Comparison of ENCODE assay signal across 9 cellular contexts in the genomic region with DNA sequence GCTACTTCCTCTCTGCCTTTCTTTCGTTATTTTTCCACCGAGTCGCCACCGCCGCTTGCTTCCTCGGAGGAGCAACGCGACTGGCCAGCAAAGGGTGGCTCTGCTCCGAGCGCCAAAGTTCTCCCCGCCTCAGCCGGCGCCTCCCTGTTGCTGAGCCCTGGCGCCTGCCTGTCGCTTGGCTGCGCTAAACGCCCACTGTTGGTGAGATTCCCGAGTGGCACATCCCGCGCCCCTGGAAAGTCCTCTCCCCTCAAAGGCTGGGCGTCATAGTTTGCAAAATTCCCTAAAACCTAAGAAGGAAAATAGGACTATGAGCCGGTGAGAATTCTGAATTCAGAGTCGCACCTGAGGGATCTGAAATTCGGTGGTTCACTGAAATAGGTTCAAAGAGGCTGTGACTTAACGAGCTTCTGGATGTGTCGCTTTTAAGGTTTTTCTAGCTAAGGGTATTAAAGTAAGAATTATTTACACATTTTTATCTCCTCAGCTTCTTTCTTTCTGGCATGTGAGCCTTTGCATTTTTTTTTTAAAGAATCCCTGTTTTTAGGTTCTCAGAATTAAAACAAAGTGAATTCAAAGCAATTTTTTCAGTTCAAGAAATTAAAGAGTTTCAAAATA. TPM values are rescaled to one million over a fixed set of nuclear protein-coding genes. Genes with fewer than 3 reads are reported as not detected.
DNase-seq lines count a peak whose midpoint lies in the region; ATAC-seq, FAIRE-seq and TF ChIP-seq lines count a peak whose summit lies in the region.
"Had no signal": no experiment of that assay in that cellular context is flagged by ENCODE, and none has a peak within 500 bp of the region (broad histone marks: within the 10 kb centered on the region; RNA-seq: fewer than 3 reads in every experiment).

A gene (minus strand): TSS at position 82 of the 618 bp plus-strand sequence. CDS start 668 bp downstream, outside the sequence.

- H3K9me1 ChIP-seq in K562 (ENCODE audit: control insufficient read depth, insufficient read depth, low read length) = no peaks in the 10 kb centered on the region

- H3K9me3 ChIP-seq in BE2C = no peaks in the 10 kb centered on the region
- H3K9me3 ChIP-seq in K562 (replicated peaks; ENCODE audit: control insufficient read depth, insufficient read depth, low read depth, low read length) = no peaks in the 10 kb centered on the region
- H3K9me3 ChIP-seq in lower lobe of right lung = no peaks in the 10 kb centered on the region
- H3K9me3 ChIP-seq in upper lobe of left lung = no peaks in the 10 kb centered on the region

- H2AFZ ChIP-seq in K562 (ENCODE audit: low read depth, low read length) = no peak within 1 kb of the TSS

- in situ Hi-C loops in K562 (cut with MboI) = no loop called here

- H3K9ac ChIP-seq in K562 (ENCODE audit: insufficient read depth in 1 of 2, low read depth in 2 of 2, low read length in 2 of 2) = no peak within 1 kb of the TSS

- no peaks in the 10 kb centered on the region for H4K20me1 ChIP-seq in K562 (replicated peaks; ENCODE audit: control insufficient read depth, insufficient read depth, low read length)

- intact Hi-C loops in K562 (cut with micrococcal nuclease) (no loop called here), lower lobe of right lung (cut with DNase I) (no loop called here)

- peak; percentile 33 for DNase-seq in BE2C
- DNase-seq in NCI-H1092 (lab: John Stamatoyannopoulos, UW) = peak; percentile 51
- peak in 3 of 4 experiments; percentile 7 to 13 (median 10) for DNase-seq in K562 (ENCODE audit: extremely low read depth in 1 of 4, low spot score in 3 of 4)
- DNase-seq in lower lobe of right lung = peak; percentile 37
- DNase-seq in upper lobe of left lung = peak in 1 of 2 donors; percentile 60

- peaks cover 50% of the 10 kb centered on the region for H3K27me3 ChIP-seq in BE2C
- H3K27me3 ChIP-seq in K562 (ENCODE audit: control insufficient read depth in 2 of 2, insufficient read depth in 2 of 2, low read length in 2 of 2) = peaks cover 2 to 23% of the 10 kb centered on the region in 2 experiments; a peak in 2 of 5 replicates
- peaks cover 50% of the 10 kb centered on the region for H3K27me3 ChIP-seq in lower lobe of right lung (ENCODE audit: low read depth)
- H3K27me3 ChIP-seq in upper lobe of left lung = peaks cover 0 to 19% (median 9%) of the 10 kb centered on the region in 4 donors

- H3K4me3 ChIP-seq in BE2C (ENCODE audit: low read depth, low read length) (peak within 1 kb of the TSS; percentile 35), K562 (no peak within 1 kb of the TSS), lower lobe of right lung (peak within 1 kb of the TSS; percentile 43), upper lobe of left lung (peak within 1 kb of the TSS in 3 of 4 donors; percentile 22 to 39 (median 23))
- H3K4me3 ChIP-seq: GM12878 had no signal

- peak; percentile 12; the same call in 1 of the 2 replicates for TF ChIP-seq CTCF in BE2C (IDR thresholded peaks at IDR 0.05; ENCODE audit: low read depth, low read length)
- TF ChIP-seq CTCF in K562 (IDR thresholded peaks at IDR 0.05 in 2 of 3, conservative IDR thresholded peaks at IDR 0.05 in 1 of 3; ENCODE audit: insufficient read depth in 2 of 3, low read depth in 1 of 3, low read length in 3 of 3) = peak; percentile 31 to 43 (median 35); a peak in 5 of 6 replicates
- TF ChIP-seq CTCF in lower lobe of right lung (IDR thresholded peaks at IDR 0.05) = no peak
- TF ChIP-seq CTCF in upper lobe of left lung (IDR thresholded peaks at IDR 0.05) = no peak

- no peaks in the 10 kb centered on the region for H3K79me2 ChIP-seq in K562 (ENCODE audit: control insufficient read depth, insufficient read depth, low read length)

- 2% methylated on average over 24 of the region's 26 CpGs for WGBS in K562 (ENCODE audit: insufficient coverage, low coverage, missing lambda C conversion rate)
- WGBS in upper lobe of left lung, 2 donors = 3 to 4% methylated on average over 18 to 26 of the region's 26 CpGs

- H3K27ac ChIP-seq in K562 (ENCODE audit: extremely low read depth, low read depth, low read length) (no peak within 1 kb of the TSS), lower lobe of right lung (no peak within 1 kb of the TSS), upper lobe of left lung (no peak within 1 kb of the TSS)

- TF ChIP-seq POLR2A in K562 (conservative IDR thresholded peaks at IDR 0.05) = no peak
- TF ChIP-seq POLR2A in upper lobe of left lung (IDR thresholded peaks at IDR 0.05) = no peak

- peak in 1 of 2 experiments; percentile 33; a peak in 2 of 4 replicates for TF ChIP-seq RAD21 in K562 (CRISPR knock-in tag; conservative IDR thresholded peaks at IDR 0.05 in 1 of 2, IDR thresholded peaks at IDR 0.05 in 1 of 2)

- no peak within 1 kb of the TSS for H3K4me2 ChIP-seq in K562 (ENCODE audit: insufficient read depth, low read length)

- POLR2A ChIA-PET in K562 (lab: Yijun Ruan, JAX) = no interaction called here

- ATAC-seq in K562 = peak; percentile 78
- peak in 1 of 2 donors; percentile 35 for ATAC-seq in lower lobe of right lung
- ATAC-seq in upper lobe of left lung (ENCODE audit: low FRiP score in 2 of 2) = peak in 1 of 2 donors; percentile 65
- ATAC-seq in GM18520 (IDR thresholded peaks at IDR 0.05; ENCODE audit: unreplicated experiment) = no peak
- no peak for ATAC-seq in HG02678 (IDR thresholded peaks at IDR 0.05; ENCODE audit: unreplicated experiment)
- no peak for ATAC-seq in HG02610 (IDR thresholded peaks at IDR 0.05; ENCODE audit: unreplicated experiment)
- ATAC-seq: GM12878 had no signal

- CTCF ChIA-PET in K562 (lab: Yijun Ruan, JAX; ENCODE audit: low intra/inter-chr PET ratio) = interaction anchor here (0.6 kb wide), 1 partner anchor 563 kb away, joined by 3 read pairs; no protein-coding TSS in a partner anchor

- TF ChIP-seq EP300 in K562 (IDR thresholded peaks at IDR 0.05; ENCODE audit: low read length) = no peak
- no peak for TF ChIP-seq EP300 in upper lobe of left lung (IDR thresholded peaks at IDR 0.05)

- no peak for FAIRE-seq in K562 (lab: Jason Lieb, UNC)
- FAIRE-seq: GM12878 had no signal

- H3K36me3 ChIP-seq in BE2C (no peaks in the 10 kb centered on the region), K562 (ENCODE audit: control insufficient read depth, insufficient read depth, low read length) (no peaks in the 10 kb centered on the region), lower lobe of right lung (no peaks in the 10 kb centered on the region), upper lobe of left lung (no peaks in the 10 kb centered on the region)

- H3K4me1 ChIP-seq in BE2C (no peaks in the 10 kb centered on the region), K562 (replicated peaks in 1 of 2; ENCODE audit: control insufficient read depth in 2 of 2, insufficient read depth in 2 of 2, low read length in 2 of 2) (peaks cover 0 to 13% of the 10 kb centered on the region in 2 experiments; a peak in 2 of 5 replicates), lower lobe of right lung (peaks cover 14% of the 10 kb centered on the region), upper lobe of left lung (peaks cover 3 to 14% (median 6%) of the 10 kb centered on the region in 4 donors)

- BruUV-seq in K562 (replicated peaks; lab: Mats Ljungman, UMichigan) = no TSS peak

TF ChIP-seq in K562, 482 proteins besides CTCF, POLR2A, EP300 and RAD21:
- TF ChIP-seq PTRF (tag; IDR thresholded peaks at IDR 0.05) (no peak), STAG1 (CRISPR knock-in tag; IDR thresholded peaks at IDR 0.05; ENCODE audit: borderline replicate concordance) (peak; percentile 28; the same call in 1 of the 2 replicates), DPF2 (IDR thresholded peaks at IDR 0.05) (no peak)

RNA-seq across cellular contexts. Expression of the gene that starts here (rescaled TPM):
- polyA plus RNA-seq in BE2C (2012; ENCODE audit: insufficient read depth, insufficient read length, low read depth) = 0.54 TPM
- not detected in 2 replicates for total RNA-seq in K562 (2011; cell fraction: chromatin; rRNA removed; ENCODE audit: low replicate concordance)
- not detected in 2 replicates for total RNA-seq in K562 (2011; cell fraction: nucleolus; rRNA removed)
- total RNA-seq in K562 (2011; cell fraction: nucleoplasm; rRNA removed) = not detected in 2 replicates
- total RNA-seq in K562 (2014; rRNA removed) = not detected in 2 replicates
- not detected in 2 replicates for total RNA-seq in K562 (2014; rRNA removed; fragmentation: Illumina TruSeq; extraction: Trizol)
- total RNA-seq in K562 (2015; rRNA removed; fragmentation: Illumina TruSeq; extraction: Trizol) = not detected in 2 replicates
- not detected in 2 replicates for total RNA-seq in K562 (2021)
- polyA plus RNA-seq in K562 (2011; rRNA removed) = not detected in 2 replicates
- polyA plus RNA-seq in K562 (2011; cell fraction: cytosol; rRNA removed) = not detected in 2 replicates
- polyA plus RNA-seq in K562 (2011; cell fraction: nucleus; rRNA removed) = not detected in 2 replicates
- 0.04 TPM in 2 replicates for polyA plus RNA-seq in K562 (2012)
- polyA plus RNA-seq in K562 (2014; fragmentation: Illumina TruSeq; extraction: Trizol) = not detected in 2 replicates
- under 1 TPM; 0.01 to 0.03 TPM for polyA plus RNA-seq in K562 (2014; fragmentation: Nextera tagmentation; extraction: Ambion mirVana)
- polyA plus RNA-seq in K562 (2014; rRNA removed) = not detected in 2 replicates
- not detected in 2 replicates for polyA minus RNA-seq in K562 (2011; rRNA and poly(A)+ RNA removed)
- polyA minus RNA-seq in K562 (2011; cell fraction: cytosol; rRNA and poly(A)+ RNA removed) = not detected in 2 replicates
- polyA minus RNA-seq in K562 (2011; cell fraction: nucleus; rRNA and poly(A)+ RNA removed) = not detected in 2 replicates
- 0.24 TPM for total RNA-seq in lower lobe of right lung
- under 1 TPM in 3 of 6 donors, not detected in 3; 0.06 to 0.10 (median 0.07) TPM for total RNA-seq in upper lobe of left lung
- total RNA-seq: GM12878 had no signal

Comparison
In these comparisons a context has a peak if more than half of its experiments do, and no peak if none do; other contexts are left out.
1. Peak in DNase-seq and ATAC-seq in K562; RNA of the gene not detected or under 1 TPM.
2. Peak in DNase-seq and H3K4me3 ChIP-seq in lower lobe of right lung; RNA of the gene not detected or under 1 TPM.
3. CTCF ChIP-seq: peak in BE2C (single experiment) and K562 (3 of 3); none in lower lobe of right lung (single experiment) and upper lobe of left lung (0 of 6).